ENCODE assay signal across 7 cellular contexts in genomic region chr11:33160147-33160546, GRCh38.
A peak's percentile ranks its signal among the peaks of the same experiment; 100 is the strongest.
DNase-seq lines count a peak whose midpoint lies in the region; ATAC-seq and TF ChIP-seq lines count a peak whose summit lies in the region.

No MANE protein-coding gene starts in this region.

- TF ChIP-seq CTCF in GM06990 (IDR thresholded peaks at IDR 0.05; ENCODE audit: insufficient read depth, low read length, poor library complexity, severe bottlenecking), result no peak

- H3K4me3 ChIP-seq in GM06990 (replicated peaks; ENCODE audit: low read depth, low read length), result peak overlapping the region; percentile 96

- H3K36me3 ChIP-seq in GM06990 (ENCODE audit: control insufficient read depth, insufficient read depth, low read length), result no peaks in the 10 kb centered on the region

- DNase-seq in GM06990 (ENCODE audit: extremely low read depth, insufficient read length), result no peak
- peak; percentile 51 for DNase-seq in NCI-H1105 (lab: John Stamatoyannopoulos, UW)
- peak; percentile 15 for DNase-seq in iPS-NIHi11 (ENCODE audit: low spot score)
- DNase-seq in NCI-H510A (lab: John Stamatoyannopoulos, UW), result no peak

- peaks cover 53% of the 10 kb centered on the region for H3K4me1 Mint-ChIP-seq in activated naive CD8-positive, alpha-beta T cell (ENCODE audit: low read depth)
- peaks cover 68% of the 10 kb centered on the region for H3K4me1 Mint-ChIP-seq in stimulated activated memory B cell treated with anti-CD40 and anti-IgM and Interleukin-4, amounts not matched to agents 10 μg/mL and 1 μg/mL and 100 μg/mL, for 72 hours

- peak overlapping the region; percentile 100 for H3K4me3 Mint-ChIP-seq in activated naive CD8-positive, alpha-beta T cell
- peak overlapping the region; percentile 100 for H3K4me3 Mint-ChIP-seq in stimulated activated memory B cell treated with anti-CD40 and anti-IgM and Interleukin-4, amounts not matched to agents 10 μg/mL and 1 μg/mL and 100 μg/mL, for 72 hours

- no peaks in the 10 kb centered on the region for H3K27me3 Mint-ChIP-seq in activated naive CD8-positive, alpha-beta T cell
- no peaks in the 10 kb centered on the region for H3K27me3 Mint-ChIP-seq in stimulated activated memory B cell treated with anti-CD40 and anti-IgM and Interleukin-4, amounts not matched to agents 10 μg/mL and 1 μg/mL and 100 μg/mL, for 72 hours

- peak overlapping the region; percentile 100 for H3K27ac Mint-ChIP-seq in activated naive CD8-positive, alpha-beta T cell
- peak overlapping the region; percentile 99 for H3K27ac Mint-ChIP-seq in stimulated activated memory B cell treated with anti-CD40 and anti-IgM and Interleukin-4, amounts not matched to agents 10 μg/mL and 1 μg/mL and 100 μg/mL, for 72 hours

- peaks cover 6% of the 10 kb centered on the region for H3K36me3 Mint-ChIP-seq in activated naive CD8-positive, alpha-beta T cell
- peaks cover 26% of the 10 kb centered on the region for H3K36me3 Mint-ChIP-seq in stimulated activated memory B cell treated with anti-CD40 and anti-IgM and Interleukin-4, amounts not matched to agents 10 μg/mL and 1 μg/mL and 100 μg/mL, for 72 hours

- H3K27me3 ChIP-seq in GM06990 (replicated peaks; ENCODE audit: control insufficient read depth, insufficient read depth, low read length), result no peaks in the 10 kb centered on the region

- H3K9me3 Mint-ChIP-seq in activated naive CD8-positive, alpha-beta T cell (ENCODE audit: low read depth), result no peaks in the 10 kb centered on the region
- H3K9me3 Mint-ChIP-seq in stimulated activated memory B cell treated with anti-CD40 and anti-IgM and Interleukin-4, amounts not matched to agents 10 μg/mL and 1 μg/mL and 100 μg/mL, for 72 hours, result no peaks in the 10 kb centered on the region

- no peak for ATAC-seq in stimulated activated memory B cell treated with anti-CD40 and anti-IgM and Interleukin-4, amounts not matched to agents 10 μg/mL and 1 μg/mL and 100 μg/mL, for 72 hours
- ATAC-seq in GM19455 (IDR thresholded peaks at IDR 0.05; ENCODE audit: unreplicated experiment), result no peak

Comparison
In these comparisons a context has a peak if more than half of its experiments do, and no peak if none do; other contexts are left out.
1. DNase-seq: peak in NCI-H1105 (single experiment) and iPS-NIHi11 (single experiment); none in GM06990 (single experiment) and NCI-H510A (single experiment).